Comparison of ENCODE assay signal across 17 cellular contexts in genomic region chr3:56590814-56591213, GRCh38.
DNase-seq lines count a peak whose midpoint lies in the region; FAIRE-seq and TF ChIP-seq lines count a peak whose summit lies in the region.
"Had no signal": no experiment of that assay in that cellular context is flagged by ENCODE, and none has a peak within 500 bp of the region (broad histone marks: within the 10 kb centered on the region; RNA-seq: fewer than 3 reads in every experiment).

No MANE protein-coding gene starts in this region.

- no peak overlapping the region for H3K27ac ChIP-seq in coronary artery
- H3K27ac ChIP-seq: prostate gland, upper lobe of right lung, WERI-Rb-1 had no signal

- H3K4me1 Mint-ChIP-seq in activated naive CD4-positive, alpha-beta T cell treated with anti-CD3 and anti-CD28 coated beads, Interleukin-2, amount 50 U/mL, for 24 hours, result peaks cover 51% of the 10 kb centered on the region

- H3K36me3 Mint-ChIP-seq in activated naive CD4-positive, alpha-beta T cell treated with anti-CD3 and anti-CD28 coated beads, Interleukin-2, amount 50 U/mL, for 24 hours, result peaks cover 14% of the 10 kb centered on the region

- peak; percentile 9 for FAIRE-seq in urothelium cell line (lab: Jason Lieb, UNC)

- no peak overlapping the region for H3K4me3 Mint-ChIP-seq in activated naive CD4-positive, alpha-beta T cell treated with anti-CD3 and anti-CD28 coated beads, Interleukin-2, amount 50 U/mL, for 24 hours

- DNase-seq in activated naive CD4-positive, alpha-beta T cell treated with anti-CD3 and anti-CD28 coated beads, Interleukin-2, amount 50 U/mL, for 16 hours, result no peak
- DNase-seq in astrocyte of the hippocampus (ENCODE audit: low read depth, low spot score) (peak; percentile 57), islet precursor cell (peak; percentile 65), urothelium cell line (ENCODE audit: low spot score) (peak; percentile 29), NAMALWA (ENCODE audit: low spot score) (no peak), CD1c-positive myeloid dendritic cell (ENCODE audit: extremely low spot score) (no peak), coronary artery (ENCODE audit: low spot score) (no peak)
- DNase-seq: activated T-cell treated with anti-CD3 and anti-CD28 coated beads for 4 hours; aorta; MG63; midbrain; NCI-H2171 treated with DMSO at 0.1 percent for 48 hours; stimulated activated CD8-positive, alpha-beta memory T cell treated with anti-CD3 and anti-CD28 coated beads, Interleukin-4, amount 100 ng/mL, for 48 hours; upper lobe of right lung; WERI-Rb-1 had no signal

- H3K27me3 Mint-ChIP-seq in activated naive CD4-positive, alpha-beta T cell treated with anti-CD3 and anti-CD28 coated beads, Interleukin-2, amount 50 U/mL, for 24 hours, result no peaks in the 10 kb centered on the region

- no peak overlapping the region for H3K4me3 ChIP-seq in coronary artery
- H3K4me3 ChIP-seq: MG63, prostate gland, upper lobe of right lung had no signal

- H3K9me3 Mint-ChIP-seq in activated naive CD4-positive, alpha-beta T cell treated with anti-CD3 and anti-CD28 coated beads, Interleukin-2, amount 50 U/mL, for 24 hours, result no peaks in the 10 kb centered on the region

- TF ChIP-seq CTCF in coronary artery (IDR thresholded peaks at IDR 0.05), result no peak

- H3K27ac Mint-ChIP-seq in activated naive CD4-positive, alpha-beta T cell treated with anti-CD3 and anti-CD28 coated beads, Interleukin-2, amount 50 U/mL, for 24 hours, result peak overlapping the region; percentile 8

Comparison
In these comparisons a context has a peak if more than half of its experiments do, and no peak if none do; other contexts are left out.
1. DNase-seq: peak in astrocyte of the hippocampus (single experiment), islet precursor cell (single experiment) and urothelium cell line (single experiment); none in activated naive CD4-positive, alpha-beta T cell treated with anti-CD3 and anti-CD28 coated beads, Interleukin-2, amount 50 U/mL, for 16 hours (single experiment), NAMALWA (single experiment), CD1c-positive myeloid dendritic cell (single experiment) and coronary artery (single experiment).